Comparison of ENCODE assay signal across 1 cellular context in the genomic region with DNA sequence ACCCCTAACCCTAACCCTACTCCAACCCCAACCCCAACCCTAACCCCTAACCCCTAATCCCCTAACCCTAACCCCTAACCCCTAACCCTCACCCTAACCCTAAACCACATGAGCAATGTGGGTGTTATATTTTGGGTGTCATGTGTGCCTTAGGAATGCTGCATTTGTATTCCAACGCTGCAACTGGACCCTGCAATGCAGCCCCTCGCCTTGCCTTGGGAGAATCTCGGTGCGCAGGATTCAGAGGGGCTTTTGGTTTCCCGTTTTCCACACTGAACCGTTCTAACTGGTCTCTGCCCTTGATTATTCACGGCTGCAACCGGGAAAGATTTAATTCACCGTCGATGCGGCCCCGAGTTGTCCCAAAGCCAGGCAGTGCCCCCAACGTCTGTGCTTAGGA.
TF ChIP-seq lines count a peak whose summit lies in the region.

No MANE protein-coding gene starts in this region.

TF ChIP-seq in K562, 482 proteins besides CTCF, POLR2A, EP300 and RAD21:
- peak; percentile 5 for TF ChIP-seq PCBP2 (IDR thresholded peaks at IDR 0.05; ENCODE audit: low read depth, low read length, poor library complexity, severe bottlenecking)
